ENCODE assay signal across 2 cellular contexts in genomic region chr16:12087901-12088364, GRCh38.
TF ChIP-seq lines count a peak whose summit lies in the region.

No MANE protein-coding gene starts in this region.

TF ChIP-seq in SK-N-SH treated with all-trans-retinoic acid at 6 μM for 48 hours, 23 proteins besides CTCF, POLR2A, EP300 and RAD21 (continued from another document):
- TF ChIP-seq ZNF565 (CRISPR knock-in tag; conservative IDR thresholded peaks at IDR 0.05; ENCODE audit: low read depth), result no peak
- TF ChIP-seq BACH2 (CRISPR knock-in tag; IDR thresholded peaks at IDR 0.05; ENCODE audit: borderline replicate concordance), result no peak
- TF ChIP-seq PATZ1 (CRISPR knock-in tag; IDR thresholded peaks at IDR 0.05; ENCODE audit: borderline replicate concordance), result no peak
- no peak for TF ChIP-seq ZNF70 (CRISPR knock-in tag; IDR thresholded peaks at IDR 0.05)

TF ChIP-seq in K562, 482 proteins besides CTCF, POLR2A, EP300 and RAD21 (continued from another document):
- TF ChIP-seq, protein P1, sequence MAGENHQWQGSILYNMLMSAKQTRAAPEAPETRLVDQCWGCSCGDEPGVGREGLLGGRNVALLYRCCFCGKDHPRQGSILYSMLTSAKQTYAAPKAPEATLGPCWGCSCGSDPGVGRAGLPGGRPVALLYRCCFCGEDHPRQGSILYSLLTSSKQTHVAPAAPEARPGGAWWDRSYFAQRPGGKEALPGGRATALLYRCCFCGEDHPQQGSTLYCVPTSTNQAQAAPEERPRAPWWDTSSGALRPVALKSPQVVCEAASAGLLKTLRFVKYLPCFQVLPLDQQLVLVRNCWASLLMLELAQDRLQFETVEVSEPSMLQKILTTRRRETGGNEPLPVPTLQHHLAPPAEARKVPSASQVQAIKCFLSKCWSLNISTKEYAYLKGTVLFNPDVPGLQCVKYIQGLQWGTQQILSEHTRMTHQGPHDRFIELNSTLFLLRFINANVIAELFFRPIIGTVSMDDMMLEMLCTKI (IDR thresholded peaks at IDR 0.05; ENCODE audit: partially characterized antibody), result no peak
TF ChIP-seq in K562: peak in this region for 1.
